ENCODE assay signal across 30 cellular contexts in the genomic region with DNA sequence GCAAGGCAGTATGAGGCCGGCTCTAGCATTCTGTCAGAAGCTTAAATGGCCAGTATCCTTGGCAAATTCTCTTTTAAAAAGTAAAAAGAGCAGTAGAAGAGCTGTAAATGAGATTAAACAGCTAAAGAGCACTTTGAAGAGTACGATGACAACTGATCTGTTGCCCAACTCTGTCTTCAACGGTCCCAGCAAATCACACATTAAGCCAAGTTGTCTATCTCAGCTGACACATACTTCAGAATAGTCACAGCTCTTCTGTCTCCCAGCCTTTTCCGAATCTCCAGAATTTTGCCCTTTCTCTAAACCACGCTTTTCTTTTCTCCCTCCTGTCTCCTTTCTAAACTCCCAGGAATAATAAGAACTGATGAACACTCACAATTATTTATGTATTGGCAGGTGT. TPM values are rescaled to one million over a fixed set of nuclear protein-coding genes. Genes with fewer than 3 reads are reported as not detected.
"Had no signal": no experiment of that assay in that cellular context is flagged by ENCODE, and none has a peak within 500 bp of the region (broad histone marks: within the 10 kb centered on the region; RNA-seq: fewer than 3 reads in every experiment).

No MANE protein-coding gene starts in this region.

- H3K27ac Mint-ChIP-seq: activated CD4-positive, alpha-beta memory T cell treated with anti-CD3 and anti-CD28 coated beads, Interleukin-2, amount 10 ng/mL, durations not matched to agents 7 days and 5 days; activated CD4-positive, alpha-beta T cell treated with anti-CD3 and anti-CD28 coated beads, Interleukin-2, amount 10 ng/mL, durations not matched to agents 7 days and 5 days; activated naive CD8-positive, alpha-beta T cell; activated T-helper 17 cell treated with anti-CD3 and anti-CD28 coated beads, Interleukin-2, amount 50 U/mL, for 72 hours; effector memory CD8-positive, alpha-beta T cell; T-cell had no signal

- H3K4me3 ChIP-seq: esophagus muscularis mucosa, gastrocnemius medialis had no signal

- H3K4me1 ChIP-seq: gastrocnemius medialis had no signal

- H3K36me3 ChIP-seq: brain microvascular endothelial cell, esophagus muscularis mucosa, gastrocnemius medialis had no signal

- H3K4me1 Mint-ChIP-seq: activated CD4-positive, alpha-beta T cell treated with anti-CD3 and anti-CD28 coated beads, Interleukin-2, amount 10 ng/mL, durations not matched to agents 7 days and 5 days; activated T-helper 17 cell treated with anti-CD3 and anti-CD28 coated beads, Interleukin-2, amount 50 U/mL, for 72 hours; T-cell had no signal

- H3K4me3 Mint-ChIP-seq: activated CD4-positive, alpha-beta memory T cell treated with anti-CD3 and anti-CD28 coated beads, Interleukin-2, amount 10 ng/mL, durations not matched to agents 7 days and 5 days; activated CD4-positive, alpha-beta T cell treated with anti-CD3 and anti-CD28 coated beads, Interleukin-2, amount 10 ng/mL, durations not matched to agents 7 days and 5 days; activated naive CD8-positive, alpha-beta T cell; activated T-cell treated with anti-CD3 and anti-CD28 coated beads, Interleukin-2, amount 50 U/mL, for 4 hours; activated T-helper 17 cell treated with anti-CD3 and anti-CD28 coated beads, Interleukin-2, amount 50 U/mL, for 72 hours; effector memory CD8-positive, alpha-beta T cell; T-cell had no signal

- H3K9me3 Mint-ChIP-seq: activated CD4-positive, alpha-beta memory T cell treated with anti-CD3 and anti-CD28 coated beads, Interleukin-2, amount 10 ng/mL, durations not matched to agents 7 days and 5 days; activated CD4-positive, alpha-beta T cell treated with anti-CD3 and anti-CD28 coated beads, Interleukin-2, amount 10 ng/mL, durations not matched to agents 7 days and 5 days; activated T-cell treated with anti-CD3 and anti-CD28 coated beads, Interleukin-2, amount 50 U/mL, for 4 hours; activated T-helper 17 cell treated with anti-CD3 and anti-CD28 coated beads, Interleukin-2, amount 50 U/mL, for 72 hours had no signal

- DNase-seq: activated CD4-positive, alpha-beta memory T cell treated with anti-CD3 and anti-CD28 coated beads, Interleukin-2, amount 10 ng/mL, durations not matched to agents 7 days and 5 days; activated CD4-positive, alpha-beta T cell treated with anti-CD3 and anti-CD28 coated beads for 1 hour; activated CD4-positive, alpha-beta T cell treated with anti-CD3 and anti-CD28 coated beads for 4 hours; activated CD4-positive, alpha-beta T cell treated with anti-CD3 and anti-CD28 coated beads, Interleukin-2, amount 10 ng/mL, durations not matched to agents 7 days and 5 days; activated CD4-positive, alpha-beta T cell treated with anti-CD3 and anti-CD28 coated beads, Interleukin-2, amount 50 U/mL, for 4 hours; activated CD4-positive, CD25-positive, alpha-beta regulatory T cell; activated CD8-positive, alpha-beta memory T cell treated with anti-CD3 and anti-CD28 coated beads, Interleukin-2, amount 50 U/mL, for 48 hours; activated effector memory CD4-positive, alpha-beta T cell treated with Interleukin-2 at 50 U/mL for 16 hours; activated gamma-delta T cell treated with Interleukin-2 at 50 U/mL for 16 hours; activated naive CD4-positive, alpha-beta T cell treated with anti-CD3 and anti-CD28 coated beads, Interleukin-2, amount 50 U/mL, for 16 hours; activated naive CD4-positive, alpha-beta T cell treated with Interleukin-2 at 50 U/mL for 16 hours; activated T-cell treated with anti-CD3 and anti-CD28 coated beads, Interleukin-2, amount 50 U/mL, for 4 hours; amniotic stem cell; anterior cingulate cortex; brain microvascular endothelial cell; caudate nucleus; cortex of kidney; dermis blood vessel endothelial cell; effector CD4-positive, alpha-beta T cell; effector memory CD8-positive, alpha-beta T cell; erythroblast; gastrocnemius medialis; glutamatergic neuron; SW 1271; T-cell; T-helper 2 cell had no signal

- H3K36me3 Mint-ChIP-seq: activated naive CD8-positive, alpha-beta T cell; T-cell had no signal

- H3K27ac ChIP-seq: brain microvascular endothelial cell, esophagus muscularis mucosa, foreskin keratinocyte, gastrocnemius medialis had no signal

- H3K9me3 ChIP-seq: esophagus muscularis mucosa, gastrocnemius medialis had no signal

- ATAC-seq: activated T-cell treated with anti-CD3 and anti-CD28 coated beads, Interleukin-2, amount 50 U/mL, for 4 hours; activated T-helper 17 cell treated with anti-CD3 and anti-CD28 coated beads, Interleukin-2, amount 50 U/mL, for 72 hours; effector memory CD8-positive, alpha-beta T cell; foreskin keratinocyte; gastrocnemius medialis; T-cell had no signal

- H3K27me3 ChIP-seq: brain microvascular endothelial cell, esophagus muscularis mucosa, foreskin keratinocyte, gastrocnemius medialis had no signal

- H3K27me3 Mint-ChIP-seq: activated naive CD8-positive, alpha-beta T cell had no signal

RNA-seq across cellular contexts. Expression of gene PRICKLE2, which starts 51.7 kb away (rescaled TPM):
- total RNA-seq: activated CD4-positive, alpha-beta memory T cell treated with anti-CD3 and anti-CD28 coated beads, Interleukin-2, amount 10 ng/mL, durations not matched to agents 7 days and 5 days; activated CD4-positive, alpha-beta T cell treated with anti-CD3 and anti-CD28 coated beads, Interleukin-2, amount 10 ng/mL, durations not matched to agents 7 days and 5 days; activated T-cell treated with anti-CD3 and anti-CD28 coated beads, Interleukin-2, amount 50 U/mL, for 4 hours; activated T-helper 17 cell treated with anti-CD3 and anti-CD28 coated beads, Interleukin-2, amount 50 U/mL, for 72 hours had no signal
